9 cellular contexts compared by ENCODE assay signal in the genomic region with DNA sequence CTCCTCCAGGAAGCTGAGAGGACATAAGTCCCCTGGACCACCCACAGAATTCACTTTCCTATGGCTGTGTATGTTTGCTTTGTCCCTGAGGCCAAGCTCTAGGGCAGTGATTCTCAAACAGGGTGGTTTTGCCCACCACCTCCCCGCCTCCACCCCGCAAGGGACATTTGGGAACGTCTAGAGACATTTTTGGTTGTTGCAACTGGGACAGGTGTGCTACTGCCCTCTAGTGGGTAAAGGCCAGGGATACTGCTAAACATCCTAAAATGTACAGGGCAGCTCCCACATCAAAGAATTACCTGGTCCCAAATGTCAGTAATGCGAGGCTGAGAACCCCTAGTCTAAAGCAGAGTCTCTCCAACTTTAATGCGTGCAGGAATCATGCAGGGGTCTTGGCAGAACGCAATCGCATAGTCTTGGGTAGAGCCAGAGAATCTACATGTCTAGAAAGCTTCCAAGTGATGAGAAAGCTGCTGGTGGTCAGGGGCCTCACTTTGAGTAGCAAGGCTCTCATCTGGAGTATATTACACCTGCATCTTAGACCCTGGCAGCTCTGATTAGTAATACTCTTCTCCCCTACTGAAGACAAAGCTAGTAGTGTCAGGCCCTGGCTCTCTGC. TPM values are rescaled to one million over a fixed set of nuclear protein-coding genes. Genes with fewer than 3 reads are reported as not detected.
DNase-seq lines count a peak whose midpoint lies in the region; ATAC-seq and TF ChIP-seq lines count a peak whose summit lies in the region.
"Had no signal": no experiment of that assay in that cellular context is flagged by ENCODE, and none has a peak within 500 bp of the region (broad histone marks: within the 10 kb centered on the region; RNA-seq: fewer than 3 reads in every experiment).

No MANE protein-coding gene starts in this region.

- H3K9me3 Mint-ChIP-seq in chondrocyte (ENCODE audit: low read depth): no peaks in the 10 kb centered on the region

- 6% methylated on average over 7 of the region's 7 CpGs for WGBS in liver

- H3K4me1 ChIP-seq in liver (ENCODE audit: control insufficient read depth in 4 of 4, insufficient read depth in 4 of 4, low read length in 3 of 4): peaks cover 6 to 16% (median 11%) of the 10 kb centered on the region in 4 donors

- TF ChIP-seq CTCF in chondrocyte (IDR thresholded peaks at IDR 0.05): peak; percentile 91
- peak; percentile 78 for TF ChIP-seq CTCF in liver (IDR thresholded peaks at IDR 0.05; ENCODE audit: low read depth, low read length, missing input control)

- no peak overlapping the region for H3K27ac Mint-ChIP-seq in chondrocyte (ENCODE audit: unreplicated experiment)

- peaks cover 1% of the 10 kb centered on the region for H3K36me3 Mint-ChIP-seq in chondrocyte (ENCODE audit: low read depth)

- no peaks in the 10 kb centered on the region for H3K36me3 ChIP-seq in liver (ENCODE audit: control insufficient read depth in 4 of 4, insufficient read depth in 3 of 4, low read depth in 1 of 4, low read length in 3 of 4)

- no peaks in the 10 kb centered on the region for H3K9me3 ChIP-seq in liver (ENCODE audit: control insufficient read depth in 4 of 4, low read length in 3 of 4)

- ATAC-seq in activated CD4-positive, CD25-positive, alpha-beta regulatory T cell treated with anti-CD3 and anti-CD28 coated beads, Interleukin-2, amount 50 U/mL, for 24 hours: peak; percentile 51
- no peak for ATAC-seq in HG03469 (IDR thresholded peaks at IDR 0.05; ENCODE audit: unreplicated experiment)

- no peak overlapping the region for H3K4me3 Mint-ChIP-seq in chondrocyte (ENCODE audit: unreplicated experiment)

- TF ChIP-seq RAD21 in liver (IDR thresholded peaks at IDR 0.05): peak; percentile 78 to 84

- peaks cover 4 to 13% (median 8%) of the 10 kb centered on the region in 4 donors for H3K27me3 ChIP-seq in liver (ENCODE audit: control insufficient read depth in 4 of 4, insufficient read depth in 4 of 4, low read length in 3 of 4)

- DNase-seq in activated gamma-delta T cell treated with Interleukin-2 at 50 U/mL for 16 hours (peak; percentile 55), activated gamma-delta T cell (lab: John Stamatoyannopoulos, UW) (no peak), NCI-H2196 (lab: John Stamatoyannopoulos, UW; ENCODE audit: unreplicated experiment) (peak; percentile 25), chondrocyte (ENCODE audit: low spot score) (no peak)
- peak; percentile 23 for DNase-seq in stimulated activated CD8-positive, alpha-beta memory T cell treated with anti-CD3 and anti-CD28 coated beads, Interleukin-4, amount 100 ng/mL, for 24 hours (ENCODE audit: low read depth)

- no peak overlapping the region for H3K9ac ChIP-seq in liver (ENCODE audit: low read depth in 1 of 2, low read length in 2 of 2)

- no peak overlapping the region for H3K27ac ChIP-seq in liver (ENCODE audit: low read depth in 1 of 2, low read length in 2 of 2)

- H3K4me1 Mint-ChIP-seq in chondrocyte (ENCODE audit: low read depth): peaks cover 20% of the 10 kb centered on the region

- no peak overlapping the region for H3K4me3 ChIP-seq in liver (ENCODE audit: low read depth in 1 of 3, low read length in 3 of 3)

- peaks cover 4% of the 10 kb centered on the region for H3K27me3 Mint-ChIP-seq in chondrocyte (ENCODE audit: low read depth)

TF ChIP-seq in liver, 16 proteins besides CTCF, POLR2A, EP300 and RAD21:
- TF ChIP-seq REST (IDR thresholded peaks at IDR 0.05) (no peak), NR2F2 (IDR thresholded peaks at IDR 0.05) (no peak), EGR1 (IDR thresholded peaks at IDR 0.05; ENCODE audit: low read depth in 2 of 2) (no peak), TAF1 (conservative IDR thresholded peaks at IDR 0.05) (no peak), JUND (IDR thresholded peaks at IDR 0.05) (no peak), FOXA2 (IDR thresholded peaks at IDR 0.05) (no peak), HNF4A (conservative IDR thresholded peaks at IDR 0.05) (no peak), GABPA (IDR thresholded peaks at IDR 0.05 in 1 of 2, conservative IDR thresholded peaks at IDR 0.05 in 1 of 2) (no peak), HNF4G (IDR thresholded peaks at IDR 0.05) (no peak), YY1 (IDR thresholded peaks at IDR 0.05) (no peak), FOXA1 (IDR thresholded peaks at IDR 0.05) (no peak)
- TF ChIP-seq, protein P1, sequence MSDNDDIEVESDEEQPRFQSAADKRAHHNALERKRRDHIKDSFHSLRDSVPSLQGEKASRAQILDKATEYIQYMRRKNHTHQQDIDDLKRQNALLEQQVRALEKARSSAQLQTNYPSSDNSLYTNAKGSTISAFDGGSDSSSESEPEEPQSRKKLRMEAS (IDR thresholded peaks at IDR 0.05): no peak
- TF ChIP-seq, protein P2, sequence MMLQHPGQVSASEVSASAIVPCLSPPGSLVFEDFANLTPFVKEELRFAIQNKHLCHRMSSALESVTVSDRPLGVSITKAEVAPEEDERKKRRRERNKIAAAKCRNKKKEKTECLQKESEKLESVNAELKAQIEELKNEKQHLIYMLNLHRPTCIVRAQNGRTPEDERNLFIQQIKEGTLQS (IDR thresholded peaks at IDR 0.05): no peak

RNA-seq across cellular contexts. Expression of gene KCNS1, which starts 5.1 kb away (rescaled TPM):
- 0.55 to 1.1 TPM (median 0.59 TPM) in 3 replicates for total RNA-seq in chondrocyte
- total RNA-seq in liver: under 1 TPM in 1 of 2 donors, not detected in 1; 0.09 TPM
- under 1 TPM in 1 of 2 donors, not detected in 1; 0.02 TPM for polyA plus RNA-seq in liver
- polyA plus RNA-seq: neural cell had no signal

RNA-seq across cellular contexts. Expression of gene WFDC5, which starts 19.1 kb away (rescaled TPM):
- total RNA-seq in chondrocyte (not detected in 3 replicates), liver (not detected)
- not detected for polyA plus RNA-seq in liver
- polyA plus RNA-seq: neural cell had no signal

RNA-seq across cellular contexts. Expression of gene WFDC12, which starts 28.4 kb away (rescaled TPM):
- not detected in 3 replicates for total RNA-seq in chondrocyte
- total RNA-seq in liver: not detected
- polyA plus RNA-seq in liver: not detected
- polyA plus RNA-seq: neural cell had no signal

Comparison
In these comparisons a context has a peak if more than half of its experiments do, and no peak if none do; other contexts are left out.
1. DNase-seq: peak in activated gamma-delta T cell treated with Interleukin-2 at 50 U/mL for 16 hours (single experiment), NCI-H2196 (single experiment) and stimulated activated CD8-positive, alpha-beta memory T cell treated with anti-CD3 and anti-CD28 coated beads, Interleukin-4, amount 100 ng/mL, for 24 hours (single experiment); none in activated gamma-delta T cell (single experiment) and chondrocyte (single experiment).